In genomic region chr10:67836972-67837371, GRCh38 we compare ENCODE assay signal across 21 cellular contexts. TPM values are rescaled to one million over a fixed set of nuclear protein-coding genes. Genes with fewer than 3 reads are reported as not detected.
DNase-seq lines count a peak whose midpoint lies in the region; ATAC-seq and TF ChIP-seq lines count a peak whose summit lies in the region.
"Had no signal": no experiment of that assay in that cellular context is flagged by ENCODE, and none has a peak within 500 bp of the region (broad histone marks: within the 10 kb centered on the region; RNA-seq: fewer than 3 reads in every experiment).

No MANE protein-coding gene starts in this region.

- H3K36me3 ChIP-seq in ACC112 (ENCODE audit: insufficient read depth, low read length) (no peaks in the 10 kb centered on the region), neural cell (ENCODE audit: insufficient read depth, low read length) (no peaks in the 10 kb centered on the region)
- H3K36me3 ChIP-seq: uterus had no signal

- H3K27me3 ChIP-seq in ACC112 (ENCODE audit: insufficient read depth, low read length) = no peaks in the 10 kb centered on the region
- no peaks in the 10 kb centered on the region for H3K27me3 ChIP-seq in neural cell (ENCODE audit: insufficient read depth, low read depth, low read length)
- H3K27me3 ChIP-seq: uterus had no signal

- H3K4me1 ChIP-seq in ACC112 (ENCODE audit: control insufficient read depth, insufficient read depth, low read length, unreplicated experiment) = peaks cover 10% of the 10 kb centered on the region

- H3K9ac ChIP-seq in neural cell (ENCODE audit: low read length) = no peak overlapping the region

- H3K4me3 ChIP-seq in ACC112 (ENCODE audit: low read depth, low read length) (peak overlapping the region; percentile 73), LNCaP clone FGC (ENCODE audit: low read depth, low read length) (peak overlapping the region; percentile 48), choroid plexus epithelial cell (ENCODE audit: low read depth, low read length) (peak overlapping the region; percentile 62), neural cell (ENCODE audit: low read length) (peak overlapping the region; percentile 58)
- H3K4me3 ChIP-seq: mucosa of descending colon had no signal

- H3K9me3 Mint-ChIP-seq in activated CD4-positive, alpha-beta T cell treated with anti-CD3 and anti-CD28 coated beads, Interleukin-2, amount 10 ng/mL, durations not matched to agents 24 days and 14 days = peaks cover 9% of the 10 kb centered on the region

- H3K36me3 Mint-ChIP-seq in activated CD4-positive, alpha-beta T cell treated with anti-CD3 and anti-CD28 coated beads, Interleukin-2, amount 10 ng/mL, durations not matched to agents 24 days and 14 days (ENCODE audit: low read depth) = no peaks in the 10 kb centered on the region

- no peak for TF ChIP-seq RAD21 in neural cell (conservative IDR thresholded peaks at IDR 0.05)

- no peaks in the 10 kb centered on the region for H3K27me3 Mint-ChIP-seq in activated CD4-positive, alpha-beta T cell treated with anti-CD3 and anti-CD28 coated beads, Interleukin-2, amount 10 ng/mL, durations not matched to agents 24 days and 14 days

- TF ChIP-seq CTCF in LNCaP clone FGC (IDR thresholded peaks at IDR 0.05; ENCODE audit: control insufficient read depth, extremely low read depth, insufficient read depth) (no peak), choroid plexus epithelial cell (conservative IDR thresholded peaks at IDR 0.05; ENCODE audit: low read depth, low read length) (no peak), neural cell (IDR thresholded peaks at IDR 0.05; ENCODE audit: poor library complexity, severe bottlenecking) (no peak)

- no peak for ATAC-seq in HG03039 (IDR thresholded peaks at IDR 0.05; ENCODE audit: unreplicated experiment)
- ATAC-seq: mucosa of descending colon, Right ventricle myocardium inferior had no signal

- H3K27ac ChIP-seq in ACC112 (ENCODE audit: low read depth, low read length) (no peak overlapping the region), neural cell (ENCODE audit: low read length) (no peak overlapping the region)

- no peak overlapping the region for H3K27ac Mint-ChIP-seq in activated CD4-positive, alpha-beta T cell treated with anti-CD3 and anti-CD28 coated beads, Interleukin-2, amount 10 ng/mL, durations not matched to agents 24 days and 14 days
- H3K27ac Mint-ChIP-seq: activated T-helper 2 cell treated with anti-CD3 and anti-CD28 coated beads, Interferon-gamma antibody, Interleukin-2, Interleukin-4, amounts not matched to agents 10 μg/mL and 5 μg/mL and 100 μg/mL, durations not matched to agents 14 hours and 24 hours and 36 hours; T-helper 2 cell treated with Interferon-gamma antibody and Interleukin-4, amounts not matched to agents 5 μg/mL and 100 μg/mL, for 36 hours had no signal

- DNase-seq in LNCaP clone FGC (ENCODE audit: low read depth) = no peak
- no peak for DNase-seq in choroid plexus epithelial cell (ENCODE audit: low read depth)
- no peak for DNase-seq in activated CD4-positive, alpha-beta T cell treated with anti-CD3 and anti-CD28 coated beads, Interleukin-2, amount 50 U/mL, for 4 hours
- DNase-seq in occipital lobe (lab: John Stamatoyannopoulos, UW) = no peak
- DNase-seq in activated CD4-positive, alpha-beta T cell treated with anti-CD3 and anti-CD28 coated beads, Interleukin-2, amount 10 ng/mL, durations not matched to agents 24 days and 14 days = no peak
- DNase-seq: cerebellar nuclear complex; COR-L47; foreskin melanocyte; H7; mucosa of descending colon; NCI-H2029 treated with DMSO at 0.1 percent for 48 hours; NCI-H446 treated with DMSO at 0.1 percent for 48 hours; nucleus accumbens; stimulated activated CD4-positive, alpha-beta T cell treated with anti-CD3 and anti-CD28 coated beads, Interleukin-4, amount 100 ng/mL, for 4 hours; uterus had no signal

- H3K9me2 ChIP-seq in neural cell (ENCODE audit: insufficient read depth, low read length) = no peaks in the 10 kb centered on the region

- H2AFZ ChIP-seq in ACC112 (ENCODE audit: low read length, unreplicated experiment) (peak overlapping the region; percentile 42), neural cell (ENCODE audit: low read depth, low read length) (no peak overlapping the region)

- intact Hi-C loops in activated CD4-positive, alpha-beta T cell treated with anti-CD3 and anti-CD28 coated beads, Interleukin-2, amount 10 ng/mL, durations not matched to agents 24 days and 14 days (cut with micrococcal nuclease) = no loop called here

- no peak overlapping the region for H3K4me3 Mint-ChIP-seq in activated CD4-positive, alpha-beta T cell treated with anti-CD3 and anti-CD28 coated beads, Interleukin-2, amount 10 ng/mL, durations not matched to agents 24 days and 14 days

- peaks cover 5% of the 10 kb centered on the region for H3K9me3 ChIP-seq in neural cell (ENCODE audit: low read length)
- H3K9me3 ChIP-seq: mucosa of descending colon, uterus had no signal

- H4K20me1 ChIP-seq in neural cell (ENCODE audit: insufficient read depth) = no peaks in the 10 kb centered on the region

- no peaks in the 10 kb centered on the region for H3F3A ChIP-seq in neural cell (ENCODE audit: insufficient read depth, low read length, poor library complexity, severe bottlenecking)

- H3K4me1 Mint-ChIP-seq in activated CD4-positive, alpha-beta T cell treated with anti-CD3 and anti-CD28 coated beads, Interleukin-2, amount 10 ng/mL, durations not matched to agents 24 days and 14 days = peaks cover 9% of the 10 kb centered on the region

- no peaks in the 10 kb centered on the region for H3K79me2 ChIP-seq in ACC112 (ENCODE audit: control insufficient read depth, insufficient read depth, low read length, unreplicated experiment)
- H3K79me2 ChIP-seq in neural cell (replicated peaks; ENCODE audit: insufficient read depth, low read length) = no peaks in the 10 kb centered on the region

- peak overlapping the region; percentile 66 for H3K4me2 ChIP-seq in neural cell (ENCODE audit: low read length)

- no peak for TF ChIP-seq EP300 in neural cell (conservative IDR thresholded peaks at IDR 0.05; ENCODE audit: poor library complexity, severe bottlenecking)

TF ChIP-seq in neural cell, 6 proteins besides CTCF, POLR2A, EP300 and RAD21:
- TF ChIP-seq MXI1 (conservative IDR thresholded peaks at IDR 0.05; ENCODE audit: poor library complexity, severe bottlenecking) (no peak), TAF1 (IDR thresholded peaks at IDR 0.05; ENCODE audit: low read depth) (no peak), SMC3 (conservative IDR thresholded peaks at IDR 0.05; ENCODE audit: poor library complexity) (no peak), EZH2 (IDR thresholded peaks at IDR 0.05; ENCODE audit: borderline replicate concordance, insufficient read depth, low read length, poor library complexity, severe bottlenecking) (no peak), POLR2AphosphoS5 (IDR thresholded peaks at IDR 0.05) (no peak), REST (IDR thresholded peaks at IDR 0.05; ENCODE audit: borderline replicate concordance) (no peak)

RNA-seq across cellular contexts. Expression of gene DNAJC12, which starts 1.0 kb away (rescaled TPM):
- polyA plus RNA-seq in neural cell = 22.3 and 32.2 TPM in 2 replicates
- 8.8 and 9.5 TPM in 2 replicates for polyA minus RNA-seq in neural cell
- total RNA-seq in occipital lobe = 1.7 TPM
- total RNA-seq in activated CD4-positive, alpha-beta T cell treated with anti-CD3 and anti-CD28 coated beads, Interleukin-2, amount 10 ng/mL, durations not matched to agents 24 days and 14 days = 23.8 and 24.2 TPM in 2 replicates

RNA-seq across cellular contexts. Expression of gene SIRT1, which starts 47.5 kb away (rescaled TPM):
- polyA plus RNA-seq in neural cell = 30.5 and 38.6 TPM in 2 replicates
- polyA minus RNA-seq in neural cell = 42.1 and 44.8 TPM in 2 replicates
- total RNA-seq in occipital lobe = 43.7 TPM
- total RNA-seq in activated CD4-positive, alpha-beta T cell treated with anti-CD3 and anti-CD28 coated beads, Interleukin-2, amount 10 ng/mL, durations not matched to agents 24 days and 14 days = 27.1 and 27.8 TPM in 2 replicates
